Comparison of ENCODE assay signal across 24 cellular contexts in the genomic region with DNA sequence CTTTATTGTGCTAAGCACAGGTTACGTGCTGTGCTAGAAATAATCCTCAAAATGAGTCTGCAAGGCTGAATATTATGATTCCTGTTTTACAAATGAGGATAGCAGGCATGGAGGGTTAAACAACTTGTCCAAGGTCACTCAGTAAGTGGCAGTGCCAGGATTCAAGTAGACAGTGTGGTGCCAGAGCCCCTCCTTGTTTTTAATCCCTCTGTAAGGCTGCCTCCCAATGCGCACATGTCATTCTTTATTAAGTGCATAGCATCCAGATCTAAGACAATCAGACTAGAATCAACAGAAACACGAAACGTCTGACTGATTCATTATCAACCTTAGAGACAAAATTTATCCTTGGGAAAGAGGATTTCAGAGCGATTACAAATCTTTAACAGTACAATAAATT.
DNase-seq lines count a peak whose midpoint lies in the region; ATAC-seq, FAIRE-seq and TF ChIP-seq lines count a peak whose summit lies in the region.
"Had no signal": no experiment of that assay in that cellular context is flagged by ENCODE, and none has a peak within 500 bp of the region (broad histone marks: within the 10 kb centered on the region; RNA-seq: fewer than 3 reads in every experiment).

No MANE protein-coding gene starts in this region.

- no TSS peak for BruUV-seq in A673 (replicated peaks; lab: Mats Ljungman, UMichigan)

- H3K36me3 ChIP-seq in A673 (ENCODE audit: insufficient read depth, low read length, poor library complexity, severe bottlenecking) (no peaks in the 10 kb centered on the region), heart left ventricle (no peaks in the 10 kb centered on the region), stomach (no peaks in the 10 kb centered on the region)

- intact Hi-C loops in A673 (cut with micrococcal nuclease; ENCODE audit: unreplicated experiment) (loop anchor here (10.0 kb wide), 1 partner anchor 200 kb away; a partner anchor contains a TSS), heart left ventricle (cut with DNase I) (no loop called here), stomach (cut with DNase I; ENCODE audit: low total_unique reads) (no loop called here)

- H3K4me3 ChIP-seq in A673 (ENCODE audit: low read depth, low read length, poor library complexity, severe bottlenecking) (no peak overlapping the region), heart left ventricle (no peak overlapping the region), stomach (no peak overlapping the region)
- H3K4me3 ChIP-seq: GM23338, SK-N-MC had no signal

- 63 to 77% (median 71%) methylated on average over 5 of the region's 5 CpGs for WGBS in heart left ventricle, 4 donors
- WGBS in stomach, 5 donors = 76 to 83% (median 80%) methylated on average over 5 of the region's 5 CpGs

- no peaks in the 10 kb centered on the region for H3K9me3 ChIP-seq in A673 (ENCODE audit: low read depth, low read length, poor library complexity, severe bottlenecking)
- no peaks in the 10 kb centered on the region for H3K9me3 ChIP-seq in heart left ventricle
- H3K9me3 ChIP-seq in stomach = no peaks in the 10 kb centered on the region

- TF ChIP-seq CTCF in A673 (conservative IDR thresholded peaks at IDR 0.05; ENCODE audit: low read depth, low read length) = no peak
- TF ChIP-seq CTCF in D721Med (IDR thresholded peaks at IDR 0.05; ENCODE audit: insufficient read depth, missing control alignments) = no peak
- no peak for TF ChIP-seq CTCF in heart left ventricle (IDR thresholded peaks at IDR 0.05)
- no peak for TF ChIP-seq CTCF in stomach (IDR thresholded peaks at IDR 0.05)

- H3K27me3 ChIP-seq in A673 (replicated peaks; ENCODE audit: insufficient read depth, low read depth, low read length, poor library complexity) (no peaks in the 10 kb centered on the region), heart left ventricle (no peaks in the 10 kb centered on the region), stomach (no peaks in the 10 kb centered on the region)

- DNase-seq in A673 (ENCODE audit: low spot score) (peak; percentile 54), D721Med (ENCODE audit: insufficient read length, low spot score) (no peak), NCI-H82 (lab: John Stamatoyannopoulos, UW) (peak; percentile 69), heart left ventricle (no peak), GM12892 (ENCODE audit: insufficient read length) (no peak), stomach (no peak)
- no peak for DNase-seq in activated CD8-positive, alpha-beta memory T cell treated with anti-CD3 and anti-CD28 coated beads for 24 hours
- DNase-seq: CD4-positive, CD25-positive, alpha-beta regulatory T cell; COR-L47; HCEC 1CT; KG1; NCI-H1092; NCI-H1436; NCI-H1930; NCI-H2171; NCI-H446; NCI-H69; OCI-M1; SHP77 had no signal

- FAIRE-seq in D721Med (lab: Jason Lieb, UNC) = peak; percentile 81
- no peak for FAIRE-seq in GM12892 (lab: Jason Lieb, UNC)
- FAIRE-seq: GM18507, HTR-8/SVneo, RCC 7860 had no signal

- no peak for TF ChIP-seq EP300 in stomach (IDR thresholded peaks at IDR 0.05)

- CTCF ChIA-PET in A673 (lab: Charles Lee) = interaction anchor here (0.6 kb wide), 1 partner anchor 274 kb away, joined by 10 read pairs; no protein-coding TSS in a partner anchor

- H3K4me1 ChIP-seq in A673 (ENCODE audit: insufficient read depth, low read length, poor library complexity, severe bottlenecking) = peaks cover 34% of the 10 kb centered on the region
- H3K4me1 ChIP-seq in heart left ventricle = peaks cover 0 to 16% (median 0%) of the 10 kb centered on the region in 12 donors
- H3K4me1 ChIP-seq in stomach = peaks cover 0 to 6% (median 0%) of the 10 kb centered on the region in 4 donors

- TF ChIP-seq POLR2A in heart left ventricle (IDR thresholded peaks at IDR 0.05) (no peak), GM12892 (IDR thresholded peaks at IDR 0.05; ENCODE audit: low read depth, low read length) (no peak), stomach (IDR thresholded peaks at IDR 0.05) (no peak)

- POLR2A ChIA-PET in A673 (lab: Charles Lee; ENCODE audit: low non-redundant PET) = no interaction called here

- H3K27ac ChIP-seq in A673 (ENCODE audit: low read depth, low read length, poor library complexity, severe bottlenecking) = no peak overlapping the region
- H3K27ac ChIP-seq in heart left ventricle = peak overlapping the region in 1 of 12 donors; percentile 17
- H3K27ac ChIP-seq in stomach = no peak overlapping the region
- H3K27ac ChIP-seq: SK-N-MC had no signal

- ATAC-seq in heart left ventricle = peak; percentile 39 to 83 (median 78)

Comparison
In these comparisons a context has a peak if more than half of its experiments do, and no peak if none do; other contexts are left out.
1. DNase-seq: peak in A673 (single experiment) and NCI-H82 (single experiment); none in D721Med (single experiment), heart left ventricle (0 of 5), activated CD8-positive, alpha-beta memory T cell treated with anti-CD3 and anti-CD28 coated beads for 24 hours (single experiment), GM12892 (single experiment) and stomach (single experiment).